ENCODE assay signal across 8 cellular contexts in the genomic region with DNA sequence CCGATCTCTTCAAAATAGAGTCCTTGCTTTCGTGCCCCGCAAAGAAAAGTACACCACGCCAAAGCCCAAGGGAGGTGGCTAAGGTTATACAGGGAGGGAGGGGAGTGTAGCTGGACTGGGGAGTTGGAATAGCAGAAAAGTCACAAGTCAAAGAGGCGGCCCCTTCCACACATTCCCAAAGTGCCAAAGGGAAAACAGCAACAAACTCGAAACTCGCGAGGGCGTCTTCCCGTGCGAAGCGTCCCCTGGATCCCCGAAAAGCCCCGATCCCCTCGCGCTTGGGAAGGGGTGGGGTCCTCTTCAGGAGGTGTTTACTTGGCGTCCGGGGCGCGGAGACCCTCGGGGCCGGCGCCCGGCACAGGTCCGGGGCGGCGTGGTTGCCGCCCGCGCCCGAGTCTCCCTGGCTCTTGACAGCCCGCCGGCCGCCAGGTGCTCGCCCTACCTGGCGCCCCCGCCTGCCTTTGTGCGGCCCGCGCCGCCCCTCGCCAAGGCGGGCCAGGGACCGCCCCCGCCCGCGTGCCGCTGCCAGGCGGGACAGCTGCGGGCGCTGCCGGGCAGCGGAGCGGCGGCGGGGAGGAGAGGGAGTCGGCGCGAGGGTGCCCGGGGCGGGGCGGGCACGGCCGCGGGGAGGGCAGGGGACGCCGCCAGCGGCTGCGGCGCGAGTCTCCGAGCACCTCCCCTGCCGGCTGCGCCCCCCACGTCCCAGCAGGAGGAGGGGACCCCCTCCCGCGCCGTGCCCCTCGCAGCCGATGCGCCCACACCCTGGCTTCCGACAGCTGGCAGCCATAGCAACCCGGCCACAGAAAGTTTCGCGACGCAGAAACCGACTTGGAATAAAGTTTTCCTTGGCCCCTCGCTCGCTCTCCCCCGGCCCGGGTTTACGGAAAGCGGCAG. TPM values are rescaled to one million over a fixed set of nuclear protein-coding genes. Genes with fewer than 3 reads are reported as not detected.
DNase-seq lines count a peak whose midpoint lies in the region; ATAC-seq and TF ChIP-seq lines count a peak whose summit lies in the region.

No MANE protein-coding gene starts in this region.

- TF ChIP-seq POLR2A in thyroid gland (IDR thresholded peaks at IDR 0.05) = peak in 1 of 2 donors; percentile 65

- peak overlapping the region; percentile 96 for H3K27ac Mint-ChIP-seq in memory B cell

- ATAC-seq in HG02678 (IDR thresholded peaks at IDR 0.05; ENCODE audit: unreplicated experiment) (peak; percentile 30), memory B cell (ENCODE audit: low read depth) (peak; percentile 56)

- H3K9me3 Mint-ChIP-seq in memory B cell = no peaks in the 10 kb centered on the region

- DNase-seq in NCI-H748 (lab: John Stamatoyannopoulos, UW; ENCODE audit: unreplicated experiment) (peak; percentile 50), NCI-H748 treated with DMSO at 0.1 percent for 48 hours (lab: John Stamatoyannopoulos, UW) (no peak), SJCRH30 (peak; percentile 38 to 56), memory B cell (ENCODE audit: low spot score in 2 of 2) (peak in 1 of 2 donors; percentile 50), thyroid gland (peak; percentile 69), NCI-H187 (lab: John Stamatoyannopoulos, UW) (no peak)

- intact Hi-C loops in thyroid gland (cut with DNase I) = loop anchor here (10.0 kb wide), 2 partner anchors 57 to 127 kb away; no protein-coding TSS in a partner anchor

- WGBS in thyroid gland, 2 donors = 1 to 4% methylated on average over 20 to 29 of the region's 93 CpGs

- peak in 1 of 6 experiments; percentile 24 for TF ChIP-seq CTCF in thyroid gland (IDR thresholded peaks at IDR 0.05)

- H3K9me3 ChIP-seq in SJCRH30 (replicated peaks) = no peaks in the 10 kb centered on the region
- no peaks in the 10 kb centered on the region for H3K9me3 ChIP-seq in duodenal mucosa (ENCODE audit: control insufficient read depth in 1 of 2, low read length in 2 of 2)
- H3K9me3 ChIP-seq in thyroid gland = no peaks in the 10 kb centered on the region

- peak overlapping the region; percentile 100 for H3K4me3 Mint-ChIP-seq in memory B cell

- H3K36me3 ChIP-seq in SJCRH30 = peaks cover 5% of the 10 kb centered on the region
- no peaks in the 10 kb centered on the region for H3K36me3 ChIP-seq in duodenal mucosa (ENCODE audit: control insufficient read depth in 1 of 2, insufficient read depth in 2 of 2, low read length in 2 of 2)
- H3K36me3 ChIP-seq in thyroid gland = no peaks in the 10 kb centered on the region

- H3K27me3 ChIP-seq in SJCRH30 (no peaks in the 10 kb centered on the region), duodenal mucosa (ENCODE audit: control insufficient read depth in 1 of 2, insufficient read depth in 2 of 2, low read length in 2 of 2) (no peaks in the 10 kb centered on the region), thyroid gland (no peaks in the 10 kb centered on the region)

- H3K4me1 ChIP-seq in SJCRH30 = peaks cover 15% of the 10 kb centered on the region
- peaks cover 10 to 22% of the 10 kb centered on the region in 2 donors for H3K4me1 ChIP-seq in duodenal mucosa (ENCODE audit: control insufficient read depth in 1 of 2, insufficient read depth in 2 of 2, low read length in 2 of 2)
- H3K4me1 ChIP-seq in thyroid gland = peaks cover 6 to 8% of the 10 kb centered on the region in 2 donors

- H3K9ac ChIP-seq in duodenal mucosa (ENCODE audit: low read depth in 1 of 2, low read length in 2 of 2) = peak overlapping the region; percentile 80 to 92

- peaks cover 50% of the 10 kb centered on the region for H3K4me1 Mint-ChIP-seq in memory B cell

- no peaks in the 10 kb centered on the region for H3K27me3 Mint-ChIP-seq in memory B cell

- H3K36me3 Mint-ChIP-seq in memory B cell = no peaks in the 10 kb centered on the region

- H3K27ac ChIP-seq in SJCRH30 = peak overlapping the region; percentile 72
- peak overlapping the region; percentile 97 for H3K27ac ChIP-seq in duodenal mucosa (ENCODE audit: low read depth, low read length)
- peak overlapping the region; percentile 98 to 100 (median 99) for H3K27ac ChIP-seq in thyroid gland

- H3K4me3 ChIP-seq in SJCRH30 = peak overlapping the region; percentile 80
- H3K4me3 ChIP-seq in duodenal mucosa (ENCODE audit: low read depth in 1 of 2, low read length in 2 of 2) = peak overlapping the region; percentile 86 to 87
- H3K4me3 ChIP-seq in thyroid gland (replicated peaks in 1 of 3) = peak overlapping the region; percentile 73 to 93 (median 82)

RNA-seq across cellular contexts. Expression of gene MYO1E, which starts 1.0 kb away (rescaled TPM):
- total RNA-seq in SJCRH30 (2014; rRNA removed; shearing (Covaris generic)) = 116 and 176 TPM in 2 replicates
- total RNA-seq in thyroid gland = 10 to 100 TPM; 19.5 to 56.6 (median 34.6) TPM

Comparison
In these comparisons a context has a peak if more than half of its experiments do, and no peak if none do; other contexts are left out.
1. DNase-seq: peak in NCI-H748 (single experiment), SJCRH30 (2 of 2) and thyroid gland (2 of 2); none in NCI-H748 treated with DMSO at 0.1 percent for 48 hours (single experiment) and NCI-H187 (0 of 2).
2. Peak in every context shown above with its lines, with median percentiles within 50 percentile points of each other: H3K27ac ChIP-seq and H3K4me3 ChIP-seq.